8 cellular contexts compared by ENCODE assay signal in the genomic region with DNA sequence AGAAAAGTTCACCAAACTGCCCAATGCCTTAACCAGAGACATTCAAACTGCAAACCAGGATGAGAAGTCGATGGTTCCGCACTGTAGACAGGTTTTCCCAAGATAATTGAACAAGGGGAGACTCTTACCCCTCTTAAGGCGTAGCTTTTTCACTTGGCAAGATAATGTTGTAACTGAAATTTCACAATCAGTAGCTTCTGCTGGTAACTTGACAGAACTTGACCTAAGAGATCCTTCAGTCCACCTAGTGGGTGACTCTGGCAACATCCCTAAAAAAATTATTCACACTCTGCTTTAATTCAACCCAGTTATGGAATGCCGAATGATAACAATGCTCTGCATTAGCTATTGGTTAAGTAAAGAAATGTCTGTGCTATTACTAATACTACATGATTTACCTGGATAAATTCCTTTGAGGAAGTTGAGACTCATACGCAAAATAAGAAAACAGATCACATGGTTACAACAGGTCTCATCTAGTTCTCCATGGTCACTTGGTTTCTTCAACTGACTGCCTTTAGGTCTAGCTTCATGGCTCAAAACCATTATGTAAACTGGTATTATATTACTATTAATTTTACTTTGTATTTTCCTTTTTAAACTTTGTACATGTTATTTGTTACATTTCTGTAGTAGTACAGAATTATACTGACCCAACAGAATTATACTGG. TPM values are rescaled to one million over a fixed set of nuclear protein-coding genes. Genes with fewer than 3 reads are reported as not detected.
DNase-seq lines count a peak whose midpoint lies in the region; ATAC-seq, FAIRE-seq and TF ChIP-seq lines count a peak whose summit lies in the region.

No MANE protein-coding gene starts in this region.

- TF ChIP-seq POLR2A in GM12892 (IDR thresholded peaks at IDR 0.05; ENCODE audit: low read depth, low read length), result no peak

- peaks cover 21% of the 10 kb centered on the region for H3K4me1 Mint-ChIP-seq in activated B cell treated with CpG ODN at 0.5 μM for 24 hours

- H3K4me1 ChIP-seq in HUES48 (ENCODE audit: control insufficient read depth, insufficient read depth, low read length), result peaks cover 31% of the 10 kb centered on the region

- no peaks in the 10 kb centered on the region for H3K36me3 Mint-ChIP-seq in activated B cell treated with CpG ODN at 0.5 μM for 24 hours (ENCODE audit: low read depth)

- H3K4me3 Mint-ChIP-seq in activated B cell treated with CpG ODN at 0.5 μM for 24 hours, result no peak overlapping the region

- H3K9me3 Mint-ChIP-seq in activated B cell treated with CpG ODN at 0.5 μM for 24 hours, result no peaks in the 10 kb centered on the region

- H3K9ac ChIP-seq in HUES48 (ENCODE audit: low read depth, low read length), result no peak overlapping the region

- no peaks in the 10 kb centered on the region for H3K27me3 ChIP-seq in HUES48 (ENCODE audit: control insufficient read depth, insufficient read depth, low read length)

- intact Hi-C loops in activated B cell treated with CpG ODN at 0.5 μM for 24 hours (cut with micrococcal nuclease), result loop anchor here (1.0 to 5.0 kb wide), 2 partner anchors 36 to 69 kb away; no protein-coding TSS in a partner anchor

- TF ChIP-seq CTCF in activated B cell treated with CpG ODN at 0.5 μM for 24 hours (IDR thresholded peaks at IDR 0.05), result no peak

- no peak for FAIRE-seq in GM12892 (lab: Jason Lieb, UNC)

- peak; percentile 28 for ATAC-seq in activated B cell treated with CpG ODN at 0.5 μM for 24 hours (ENCODE audit: low read depth)
- no peak for ATAC-seq in GM18868 (IDR thresholded peaks at IDR 0.05; ENCODE audit: unreplicated experiment)

- H3K27me3 Mint-ChIP-seq in activated B cell treated with CpG ODN at 0.5 μM for 24 hours, result no peaks in the 10 kb centered on the region

- H3K9me3 ChIP-seq in HUES48 (ENCODE audit: control insufficient read depth, insufficient read depth, low read length), result no peaks in the 10 kb centered on the region

- POLR2A ChIA-PET in activated B cell treated with CpG ODN at 0.5 μM for 24 hours (lab: Charles Lee), result interaction anchor here (1.6 kb wide), 1 partner anchor 10 kb away, joined by 8 read pairs; a partner anchor contains a TSS

- H3K36me3 ChIP-seq in HUES48 (ENCODE audit: control insufficient read depth, insufficient read depth, low read length), result no peaks in the 10 kb centered on the region

- H3K27ac ChIP-seq in HUES48 (ENCODE audit: low read depth, low read length), result peak overlapping the region; percentile 17

- DNase-seq in DMS114 treated with DMSO at 0.1 percent for 48 hours (lab: John Stamatoyannopoulos, UW; ENCODE audit: unreplicated experiment) (peak; percentile 9), activated B cell treated with CpG ODN at 0.5 μM for 24 hours (no peak), inferior parietal cortex (ENCODE audit: extremely low spot score) (peak; percentile 24), COLO668 (lab: John Stamatoyannopoulos, UW; ENCODE audit: unreplicated experiment) (no peak), GM12892 (ENCODE audit: insufficient read length) (no peak)
- DNase-seq in effector CD8-positive, alpha-beta T cell (lab: John Stamatoyannopoulos, UW), result no peak

- H3K4me3 ChIP-seq in HUES48 (ENCODE audit: low read depth, low read length), result no peak overlapping the region

- CTCF ChIA-PET in activated B cell treated with CpG ODN at 0.5 μM for 24 hours (lab: Charles Lee), result interaction anchor here (0.8 to 1.3 kb wide), 5 partner anchors 8 to 137 kb away, joined by 3 to 9 read pairs (median 3); no protein-coding TSS in a partner anchor

- H3K27ac Mint-ChIP-seq in activated B cell treated with CpG ODN at 0.5 μM for 24 hours, result no peak overlapping the region

RNA-seq across cellular contexts. Expression of a gene that starts 9.1 kb away (rescaled TPM):
- 48.7 and 57.9 TPM in 2 replicates for total RNA-seq in activated B cell treated with CpG ODN at 0.5 μM for 24 hours
- polyA plus RNA-seq in GM12892 (2012; ENCODE audit: missing spikeins), result 17.1 TPM

Comparison
In these comparisons a context has a peak if more than half of its experiments do, and no peak if none do; other contexts are left out.
1. DNase-seq: peak in DMS114 treated with DMSO at 0.1 percent for 48 hours (single experiment) and inferior parietal cortex (single experiment); none in activated B cell treated with CpG ODN at 0.5 μM for 24 hours (single experiment), COLO668 (single experiment), effector CD8-positive, alpha-beta T cell (single experiment) and GM12892 (single experiment).